In the genomic region with DNA sequence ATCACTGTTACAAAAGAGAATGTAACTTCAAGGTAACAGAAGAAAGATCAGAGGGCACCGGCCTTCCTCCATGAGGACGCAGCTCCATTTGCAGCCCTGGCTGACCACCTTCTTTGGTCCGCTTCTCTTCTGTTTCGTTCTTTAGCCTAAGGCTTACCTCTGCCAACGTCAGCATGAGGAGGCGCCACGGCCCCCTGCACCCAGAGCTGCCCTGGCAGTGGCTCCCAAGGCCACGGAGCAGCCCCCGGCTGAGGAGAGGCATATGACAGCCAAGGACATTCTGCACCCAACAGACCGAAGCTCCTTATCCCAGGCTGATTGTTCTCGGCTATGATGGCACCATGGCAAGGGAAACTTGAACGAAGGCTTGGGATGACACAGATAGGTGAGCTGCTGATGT, we compare ENCODE assay signal across 15 cellular contexts.
DNase-seq lines count a peak whose midpoint lies in the region; ATAC-seq and TF ChIP-seq lines count a peak whose summit lies in the region.
"Had no signal": no experiment of that assay in that cellular context is flagged by ENCODE, and none has a peak within 500 bp of the region (broad histone marks: within the 10 kb centered on the region; RNA-seq: fewer than 3 reads in every experiment).

No MANE protein-coding gene starts in this region.

- no peaks in the 10 kb centered on the region for H3K27me3 ChIP-seq in trophoblast cell (ENCODE audit: insufficient read depth, low read length)
- H3K27me3 ChIP-seq in upper lobe of right lung, result no peaks in the 10 kb centered on the region
- H3K27me3 ChIP-seq: BE2C had no signal

- no peaks in the 10 kb centered on the region for H3K27me3 Mint-ChIP-seq in natural killer cell treated with Interleukin-12 subunit alpha and Interleukin-12 subunit beta and Interleukin-15 and Interleukin-18, amount 100 ng/mL, for 72 hours
- H3K27me3 Mint-ChIP-seq in natural killer cell (ENCODE audit: low read depth in 2 of 2), result peaks cover 0 to 7% of the 10 kb centered on the region in 2 donors
- no peaks in the 10 kb centered on the region for H3K27me3 Mint-ChIP-seq in chondrocyte (ENCODE audit: low read depth)
- H3K27me3 Mint-ChIP-seq in activated T-helper 1 cell treated with anti-CD3 and anti-CD28 coated beads, Interleukin-12 subunit alpha, Interleukin-12 subunit beta, Interleukin-2, Interleukin-4 antibody, amounts not matched to agents 30 ng/mL and 10 ng/mL and 1 ng/mL, durations not matched to agents 14 hours and 24 hours and 36 hours (ENCODE audit: insufficient read depth), result no peaks in the 10 kb centered on the region
- H3K27me3 Mint-ChIP-seq: IgD-negative memory B cell had no signal

- intact Hi-C loops in natural killer cell (cut with micrococcal nuclease), result no loop called here
- intact Hi-C loops in upper lobe of right lung (cut with DNase I), result no loop called here
- intact Hi-C loops in activated T-helper 1 cell treated with anti-CD3 and anti-CD28 coated beads, Interleukin-12 subunit alpha, Interleukin-12 subunit beta, Interleukin-2, Interleukin-4 antibody, amounts not matched to agents 30 ng/mL and 10 ng/mL and 1 ng/mL, durations not matched to agents 14 hours and 24 hours and 36 hours (cut with micrococcal nuclease), result no loop called here

- no peak for ATAC-seq in natural killer cell treated with Interleukin-12 subunit alpha and Interleukin-12 subunit beta and Interleukin-15 and Interleukin-18, amount 100 ng/mL, for 72 hours
- ATAC-seq in natural killer cell, result no peak
- ATAC-seq in upper lobe of right lung, result no peak
- no peak for ATAC-seq in GM18498 (IDR thresholded peaks at IDR 0.05; ENCODE audit: unreplicated experiment)
- ATAC-seq: GM23338 had no signal

- H3K4me3 ChIP-seq in trophoblast cell (ENCODE audit: low read depth, low read length) (no peak overlapping the region), upper lobe of right lung (no peak overlapping the region)
- H3K4me3 ChIP-seq: GM23338 had no signal

- H3K4ac ChIP-seq in trophoblast cell (ENCODE audit: low read depth, low read length), result no peak overlapping the region

- H2AK5ac ChIP-seq in trophoblast cell (ENCODE audit: low read length), result peak overlapping the region; percentile 52

- H3K27ac ChIP-seq in trophoblast cell (ENCODE audit: low read depth, low read length), result no peak overlapping the region
- no peak overlapping the region for H3K27ac ChIP-seq in upper lobe of right lung

- H2BK120ac ChIP-seq in trophoblast cell (ENCODE audit: insufficient read depth, low read length, poor library complexity), result no peak overlapping the region

- no peaks in the 10 kb centered on the region for H3K9me3 Mint-ChIP-seq in natural killer cell treated with Interleukin-12 subunit alpha and Interleukin-12 subunit beta and Interleukin-15 and Interleukin-18, amount 100 ng/mL, for 72 hours
- peaks cover 0 to 2% of the 10 kb centered on the region in 2 donors for H3K9me3 Mint-ChIP-seq in natural killer cell
- H3K9me3 Mint-ChIP-seq in chondrocyte (ENCODE audit: low read depth), result peaks cover 2% of the 10 kb centered on the region
- no peaks in the 10 kb centered on the region for H3K9me3 Mint-ChIP-seq in activated T-helper 1 cell treated with anti-CD3 and anti-CD28 coated beads, Interleukin-12 subunit alpha, Interleukin-12 subunit beta, Interleukin-2, Interleukin-4 antibody, amounts not matched to agents 30 ng/mL and 10 ng/mL and 1 ng/mL, durations not matched to agents 14 hours and 24 hours and 36 hours
- H3K9me3 Mint-ChIP-seq: GM23338 had no signal

- no peak for TF ChIP-seq CTCF in natural killer cell (IDR thresholded peaks at IDR 0.05)
- no peak for TF ChIP-seq CTCF in chondrocyte (IDR thresholded peaks at IDR 0.05)
- no peak for TF ChIP-seq CTCF in upper lobe of right lung (IDR thresholded peaks at IDR 0.05)

- no peak overlapping the region for H4K91ac ChIP-seq in trophoblast cell (ENCODE audit: low read depth, low read length)

- H3K36me3 Mint-ChIP-seq in natural killer cell treated with Interleukin-12 subunit alpha and Interleukin-12 subunit beta and Interleukin-15 and Interleukin-18, amount 100 ng/mL, for 72 hours, result no peaks in the 10 kb centered on the region
- H3K36me3 Mint-ChIP-seq in natural killer cell (no peaks in the 10 kb centered on the region), chondrocyte (ENCODE audit: low read depth) (no peaks in the 10 kb centered on the region)
- no peaks in the 10 kb centered on the region for H3K36me3 Mint-ChIP-seq in activated T-helper 1 cell treated with anti-CD3 and anti-CD28 coated beads, Interleukin-12 subunit alpha, Interleukin-12 subunit beta, Interleukin-2, Interleukin-4 antibody, amounts not matched to agents 30 ng/mL and 10 ng/mL and 1 ng/mL, durations not matched to agents 14 hours and 24 hours and 36 hours (ENCODE audit: low read depth)
- H3K36me3 Mint-ChIP-seq: CD8-positive, alpha-beta memory T cell; IgD-negative memory B cell had no signal

- H2BK12ac ChIP-seq in trophoblast cell (ENCODE audit: low read length), result peak overlapping the region; percentile 28

- no peak overlapping the region for H3K4me2 ChIP-seq in trophoblast cell (ENCODE audit: low read length)
- H3K4me2 ChIP-seq: GM23338 had no signal

- H3K79me2 ChIP-seq in trophoblast cell (ENCODE audit: control insufficient read depth, insufficient read depth, low read length, poor library complexity), result no peaks in the 10 kb centered on the region

- H4K12ac ChIP-seq in trophoblast cell (ENCODE audit: low read depth, low read length), result no peak overlapping the region

- DNase-seq in natural killer cell treated with Interleukin-12 subunit alpha and Interleukin-12 subunit beta and Interleukin-15 and Interleukin-18, amount 100 ng/mL, for 72 hours (ENCODE audit: low spot score), result peak; percentile 49
- DNase-seq in natural killer cell, result no peak
- DNase-seq in chondrocyte (ENCODE audit: low spot score), result peak; percentile 40
- DNase-seq in trophoblast cell, result no peak
- DNase-seq in upper lobe of right lung, result peak; percentile 61
- no peak for DNase-seq in activated T-helper 1 cell treated with anti-CD3 and anti-CD28 coated beads, Interleukin-12 subunit alpha, Interleukin-12 subunit beta, Interleukin-2, Interleukin-4 antibody, amounts not matched to agents 30 ng/mL and 10 ng/mL and 1 ng/mL, durations not matched to agents 14 hours and 24 hours and 36 hours (ENCODE audit: low spot score)
- no peak for DNase-seq in DMS53 treated with DMSO at 0.1 percent for 48 hours (lab: John Stamatoyannopoulos, UW; ENCODE audit: unreplicated experiment)
- DNase-seq: BE2C; Caco-2; CD8-positive, alpha-beta memory T cell; GF-D8; H7 had no signal

- no peak overlapping the region for H4K8ac ChIP-seq in trophoblast cell (ENCODE audit: low read depth, low read length)

- no CpG with 5 or more reads among the region's 12 CpGs for WGBS in trophoblast cell (ENCODE audit: extremely low coverage, insufficient coverage, insufficient read length)

- H3K9me3 ChIP-seq in trophoblast cell (ENCODE audit: insufficient read depth, low read depth, low read length), result no peaks in the 10 kb centered on the region
- H3K9me3 ChIP-seq in upper lobe of right lung, result no peaks in the 10 kb centered on the region
- H3K9me3 ChIP-seq: BE2C, Caco-2 had no signal

- H3K18ac ChIP-seq in trophoblast cell (ENCODE audit: low read length), result no peak overlapping the region

- H3K9ac ChIP-seq in trophoblast cell (ENCODE audit: low read length), result no peak overlapping the region

- H2AFZ ChIP-seq in trophoblast cell (ENCODE audit: insufficient read depth, low read length, poor library complexity), result no peak overlapping the region
- H2AFZ ChIP-seq: GM23338 had no signal

- H3K4me1 ChIP-seq in trophoblast cell (ENCODE audit: control insufficient read depth in 1 of 2, insufficient read depth in 2 of 2, low read length in 2 of 2) (peaks cover 5 to 11% of the 10 kb centered on the region in 2 experiments), upper lobe of right lung (peaks cover 25% of the 10 kb centered on the region)
- H3K4me1 ChIP-seq: BE2C had no signal

- no peak overlapping the region for H2BK5ac ChIP-seq in trophoblast cell (ENCODE audit: low read depth, low read length, poor library complexity)

- no peak overlapping the region for H3K14ac ChIP-seq in trophoblast cell (ENCODE audit: low read length)

- H3K4me3 Mint-ChIP-seq in natural killer cell treated with Interleukin-12 subunit alpha and Interleukin-12 subunit beta and Interleukin-15 and Interleukin-18, amount 100 ng/mL, for 72 hours, result no peak overlapping the region
- H3K4me3 Mint-ChIP-seq in natural killer cell (no peak overlapping the region), chondrocyte (ENCODE audit: unreplicated experiment) (no peak overlapping the region)
- no peak overlapping the region for H3K4me3 Mint-ChIP-seq in activated T-helper 1 cell treated with anti-CD3 and anti-CD28 coated beads, Interleukin-12 subunit alpha, Interleukin-12 subunit beta, Interleukin-2, Interleukin-4 antibody, amounts not matched to agents 30 ng/mL and 10 ng/mL and 1 ng/mL, durations not matched to agents 14 hours and 24 hours and 36 hours
- H3K4me3 Mint-ChIP-seq: CD8-positive, alpha-beta memory T cell; GM23338; IgD-negative memory B cell had no signal

- H3K27ac Mint-ChIP-seq in natural killer cell treated with Interleukin-12 subunit alpha and Interleukin-12 subunit beta and Interleukin-15 and Interleukin-18, amount 100 ng/mL, for 72 hours, result no peak overlapping the region
- H3K27ac Mint-ChIP-seq in natural killer cell (no peak overlapping the region), chondrocyte (ENCODE audit: unreplicated experiment) (no peak overlapping the region)
- H3K27ac Mint-ChIP-seq in activated T-helper 1 cell treated with anti-CD3 and anti-CD28 coated beads, Interleukin-12 subunit alpha, Interleukin-12 subunit beta, Interleukin-2, Interleukin-4 antibody, amounts not matched to agents 30 ng/mL and 10 ng/mL and 1 ng/mL, durations not matched to agents 14 hours and 24 hours and 36 hours, result no peak overlapping the region
- H3K27ac Mint-ChIP-seq: CD8-positive, alpha-beta memory T cell; GM23338; IgD-negative memory B cell had no signal

- no peak overlapping the region for H3K23ac ChIP-seq in trophoblast cell (ENCODE audit: low read length)

- H3K4me1 Mint-ChIP-seq in natural killer cell treated with Interleukin-12 subunit alpha and Interleukin-12 subunit beta and Interleukin-15 and Interleukin-18, amount 100 ng/mL, for 72 hours (ENCODE audit: low read depth in 2 of 2), result peaks cover 61 to 63% of the 10 kb centered on the region in 2 donors
- H3K4me1 Mint-ChIP-seq in natural killer cell, result peaks cover 15 to 19% of the 10 kb centered on the region in 2 donors
- peaks cover 3% of the 10 kb centered on the region for H3K4me1 Mint-ChIP-seq in chondrocyte (ENCODE audit: low read depth)
- H3K4me1 Mint-ChIP-seq in activated T-helper 1 cell treated with anti-CD3 and anti-CD28 coated beads, Interleukin-12 subunit alpha, Interleukin-12 subunit beta, Interleukin-2, Interleukin-4 antibody, amounts not matched to agents 30 ng/mL and 10 ng/mL and 1 ng/mL, durations not matched to agents 14 hours and 24 hours and 36 hours (ENCODE audit: low read depth), result peaks cover 60% of the 10 kb centered on the region
- H3K4me1 Mint-ChIP-seq: GM23338 had no signal

- peaks cover 4% of the 10 kb centered on the region for H3K79me1 ChIP-seq in trophoblast cell (ENCODE audit: low read length)

- H3K36me3 ChIP-seq in trophoblast cell (ENCODE audit: control insufficient read depth in 1 of 2, insufficient read depth in 2 of 2, low read length in 2 of 2) (no peaks in the 10 kb centered on the region), upper lobe of right lung (no peaks in the 10 kb centered on the region)
- H3K36me3 ChIP-seq: BE2C had no signal

Comparison
In these comparisons a context has a peak if more than half of its experiments do, and no peak if none do; other contexts are left out.
1. DNase-seq: peak in natural killer cell treated with Interleukin-12 subunit alpha and Interleukin-12 subunit beta and Interleukin-15 and Interleukin-18, amount 100 ng/mL, for 72 hours (single experiment), chondrocyte (single experiment) and upper lobe of right lung (single experiment); none in natural killer cell (single experiment), trophoblast cell (0 of 2), activated T-helper 1 cell treated with anti-CD3 and anti-CD28 coated beads, Interleukin-12 subunit alpha, Interleukin-12 subunit beta, Interleukin-2, Interleukin-4 antibody, amounts not matched to agents 30 ng/mL and 10 ng/mL and 1 ng/mL, durations not matched to agents 14 hours and 24 hours and 36 hours (single experiment) and DMS53 treated with DMSO at 0.1 percent for 48 hours (single experiment).